In the genomic region with DNA sequence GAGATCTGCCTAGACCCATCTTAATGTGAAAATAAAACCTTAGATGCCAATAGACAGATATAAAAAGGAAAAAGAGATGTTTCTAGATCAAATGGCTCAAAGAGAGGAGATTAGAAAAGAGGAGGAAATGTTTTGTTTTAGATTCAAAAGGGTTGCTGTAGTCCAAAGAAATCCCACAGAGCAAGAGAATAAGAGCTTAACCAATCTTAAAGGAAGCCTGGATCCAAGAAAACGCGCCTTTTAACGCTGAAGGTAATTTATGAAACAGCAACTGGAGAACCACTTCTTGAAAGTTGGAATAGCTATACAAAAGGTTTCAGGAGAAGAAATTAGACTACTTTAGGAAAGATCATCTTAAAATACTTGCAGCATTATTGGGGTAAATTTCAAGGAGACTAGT, we compare ENCODE assay signal across 28 cellular contexts.
"Had no signal": no experiment of that assay in that cellular context is flagged by ENCODE, and none has a peak within 500 bp of the region (broad histone marks: within the 10 kb centered on the region; RNA-seq: fewer than 3 reads in every experiment).

No MANE protein-coding gene starts in this region.

- H3K27me3 Mint-ChIP-seq: stimulated activated memory B cell treated with anti-CD40 and anti-IgM and Interleukin-4, amounts not matched to agents 10 μg/mL and 1 μg/mL and 100 μg/mL, for 72 hours; stimulated activated naive B cell treated with anti-CD40 and anti-IgM and Interleukin-4, amounts not matched to agents 10 μg/mL and 1 μg/mL and 100 μg/mL, for 72 hours; stimulated activated naive CD8-positive, alpha-beta T cell treated with anti-CD3 and anti-CD28 coated beads, Interleukin-15, amount 100 ng/mL, for 72 hours; stimulated activated naive CD8-positive, alpha-beta T cell treated with anti-CD3 and anti-CD28 coated beads, Interleukin-15, Interleukin-2, amounts not matched to agents 100 ng/mL and 50 ng/mL, for 24 hours; type B pancreatic cell had no signal

- DNase-seq: stimulated activated CD4-positive, alpha-beta T cell treated with anti-CD3 and anti-CD28 coated beads, Interleukin-2, amount 100 ng/mL, for 48 hours; stimulated activated CD4-positive, alpha-beta T cell treated with anti-CD3 and anti-CD28 coated beads, Interleukin-4, amount 100 ng/mL, for 1 hour; stimulated activated CD4-positive, alpha-beta T cell treated with anti-CD3 and anti-CD28 coated beads, Interleukin-4, amount 100 ng/mL, for 24 hours; stimulated activated CD4-positive, alpha-beta T cell treated with anti-CD3 and anti-CD28 coated beads, Interleukin-4, amount 100 ng/mL, for 4 hours; stimulated activated CD8-positive, alpha-beta memory T cell treated with anti-CD3 and anti-CD28 coated beads, Interleukin-4, amount 100 ng/mL, for 48 hours; stimulated activated naive B cell treated with anti-CD40 and anti-IgM and Interleukin-4, amounts not matched to agents 10 μg/mL and 1 μg/mL and 100 μg/mL, for 72 hours; stimulated activated naive CD4-positive, alpha-beta T cell; stimulated activated naive CD4-positive, alpha-beta T cell treated with Interleukin-2 at 50 U/mL for 16 hours; stimulated activated naive CD8-positive, alpha-beta T cell treated with anti-CD3 and anti-CD28 coated beads, Interleukin-15, amount 100 ng/mL, for 72 hours; stimulated activated naive CD8-positive, alpha-beta T cell treated with anti-CD3 and anti-CD28 coated beads, Interleukin-15, Interleukin-2, amounts not matched to agents 100 U/mL and 50 U/mL, for 24 hours; stomach; substantia nigra; testis; thyroid gland; tibial artery; transverse colon; trophoblast cell; upper lobe of left lung; upper lobe of right lung; uterus had no signal

- ATAC-seq: stimulated activated effector memory CD8-positive, alpha-beta T cell treated with anti-CD3 and anti-CD28 coated beads, Interleukin-12 subunit alpha, Interleukin-12 subunit beta, amount 100 ng/mL, for 72 hours; stimulated activated memory B cell treated with anti-CD40 and anti-IgM and Interleukin-4, amounts not matched to agents 10 μg/mL and 1 μg/mL and 100 μg/mL, for 72 hours; stimulated activated naive B cell treated with anti-CD40 and anti-IgM and Interleukin-4, amounts not matched to agents 10 μg/mL and 1 μg/mL and 100 μg/mL, for 72 hours; stimulated activated naive CD8-positive, alpha-beta T cell treated with anti-CD3 and anti-CD28 coated beads, Interleukin-15, amount 100 ng/mL, for 72 hours; stimulated activated naive CD8-positive, alpha-beta T cell treated with anti-CD3 and anti-CD28 coated beads, Interleukin-15, Interleukin-2, amounts not matched to agents 100 U/mL and 50 U/mL, for 24 hours; upper lobe of right lung had no signal

- H3K27me3 ChIP-seq: stomach, suprapubic skin, testis, thyroid gland, tibial artery, tibial nerve, transverse colon, upper lobe of left lung, upper lobe of right lung, uterus, vagina had no signal

- H3K4me1 Mint-ChIP-seq: stimulated activated effector memory CD8-positive, alpha-beta T cell treated with anti-CD3 and anti-CD28 coated beads, Interleukin-12 subunit alpha, Interleukin-12 subunit beta, amount 100 ng/mL, for 72 hours; stimulated activated memory B cell treated with anti-CD40 and anti-IgM and Interleukin-4, amounts not matched to agents 10 μg/mL and 1 μg/mL and 100 μg/mL, for 72 hours; stimulated activated naive B cell treated with anti-CD40 and anti-IgM and Interleukin-4, amounts not matched to agents 10 μg/mL and 1 μg/mL and 100 μg/mL, for 72 hours; stimulated activated naive CD8-positive, alpha-beta T cell treated with anti-CD3 and anti-CD28 coated beads, Interleukin-15, amount 100 ng/mL, for 72 hours had no signal

- H3K4me3 Mint-ChIP-seq: stimulated activated effector memory CD8-positive, alpha-beta T cell treated with anti-CD3 and anti-CD28 coated beads, Interleukin-12 subunit alpha, Interleukin-12 subunit beta, amount 100 ng/mL, for 72 hours; stimulated activated memory B cell treated with anti-CD40 and anti-IgM and Interleukin-4, amounts not matched to agents 10 μg/mL and 1 μg/mL and 100 μg/mL, for 72 hours; stimulated activated naive B cell treated with anti-CD40 and anti-IgM and Interleukin-4, amounts not matched to agents 10 μg/mL and 1 μg/mL and 100 μg/mL, for 72 hours; stimulated activated naive CD8-positive, alpha-beta T cell treated with anti-CD3 and anti-CD28 coated beads, Interleukin-15, amount 100 ng/mL, for 72 hours; stimulated activated naive CD8-positive, alpha-beta T cell treated with anti-CD3 and anti-CD28 coated beads, Interleukin-15, Interleukin-2, amounts not matched to agents 100 ng/mL and 50 ng/mL, for 24 hours; type B pancreatic cell had no signal

- H3K27ac Mint-ChIP-seq: stimulated activated effector memory CD8-positive, alpha-beta T cell treated with anti-CD3 and anti-CD28 coated beads, Interleukin-12 subunit alpha, Interleukin-12 subunit beta, amount 100 ng/mL, for 72 hours; stimulated activated memory B cell treated with anti-CD40 and anti-IgM and Interleukin-4, amounts not matched to agents 10 μg/mL and 1 μg/mL and 100 μg/mL, for 72 hours; stimulated activated naive B cell treated with anti-CD40 and anti-IgM and Interleukin-4, amounts not matched to agents 10 μg/mL and 1 μg/mL and 100 μg/mL, for 72 hours; stimulated activated naive CD8-positive, alpha-beta T cell treated with anti-CD3 and anti-CD28 coated beads, Interleukin-15, amount 100 ng/mL, for 72 hours; stimulated activated naive CD8-positive, alpha-beta T cell treated with anti-CD3 and anti-CD28 coated beads, Interleukin-15, Interleukin-2, amounts not matched to agents 100 ng/mL and 50 ng/mL, for 24 hours; type B pancreatic cell had no signal

- H3K27ac ChIP-seq: stomach, suprapubic skin, testis, thoracic aorta, thyroid gland, tibial artery, tibial nerve, transverse colon, upper lobe of left lung, upper lobe of right lung, uterus, vagina had no signal

- H3K4me1 ChIP-seq: stomach, suprapubic skin, testis, thyroid gland, tibial nerve, transverse colon, upper lobe of left lung, upper lobe of right lung, uterus, vagina had no signal

- H3K36me3 ChIP-seq: stomach, suprapubic skin, thoracic aorta, thyroid gland, tibial artery, tibial nerve, transverse colon, upper lobe of left lung, upper lobe of right lung, uterus, vagina had no signal

- H3K36me3 Mint-ChIP-seq: stimulated activated effector memory CD8-positive, alpha-beta T cell treated with anti-CD3 and anti-CD28 coated beads, Interleukin-12 subunit alpha, Interleukin-12 subunit beta, amount 100 ng/mL, for 72 hours; stimulated activated memory B cell treated with anti-CD40 and anti-IgM and Interleukin-4, amounts not matched to agents 10 μg/mL and 1 μg/mL and 100 μg/mL, for 72 hours; stimulated activated naive B cell treated with anti-CD40 and anti-IgM and Interleukin-4, amounts not matched to agents 10 μg/mL and 1 μg/mL and 100 μg/mL, for 72 hours; type B pancreatic cell had no signal

- H3K4me3 ChIP-seq: stomach, suprapubic skin, testis, thoracic aorta, thyroid gland, tibial artery, tibial nerve, transverse colon, upper lobe of left lung, upper lobe of right lung, uterus, vagina had no signal

- H3K9me3 ChIP-seq: stomach, suprapubic skin, testis, thoracic aorta, thyroid gland, tibial artery, tibial nerve, transverse colon, upper lobe of left lung, upper lobe of right lung, uterus, vagina had no signal
